8 cellular contexts compared by ENCODE assay signal in genomic region chr15:72271895-72272212, GRCh38. TPM values are rescaled to one million over a fixed set of nuclear protein-coding genes. Genes with fewer than 3 reads are reported as not detected.
DNase-seq lines count a peak whose midpoint lies in the region; ATAC-seq, FAIRE-seq and TF ChIP-seq lines count a peak whose summit lies in the region.

No MANE protein-coding gene starts in this region.

- H3K27me3 ChIP-seq in iPS DF 6.9 (ENCODE audit: control insufficient read depth, insufficient read depth, low read length) (no peaks in the 10 kb centered on the region), smooth muscle cell (ENCODE audit: low read depth) (peaks cover 3% of the 10 kb centered on the region)

- H3K27me3 Mint-ChIP-seq in activated naive CD8-positive, alpha-beta T cell = no peaks in the 10 kb centered on the region

- peaks cover 15% of the 10 kb centered on the region for H4K20me1 ChIP-seq in smooth muscle cell (ENCODE audit: low read depth)

- peak overlapping the region; percentile 91 for H3K27ac Mint-ChIP-seq in activated naive CD8-positive, alpha-beta T cell

- intact Hi-C loops in posterior vena cava (cut with DNase I) = loop anchor here in 1 of 2 donors (5.0 kb wide), 1 partner anchor 155 kb away; the partner anchor contains the start of genes MYO9A and SENP8

- no peak for DNase-seq in activated CD4-positive, CD25-positive, alpha-beta regulatory T cell (lab: John Stamatoyannopoulos, UW)
- DNase-seq in HTR-8/SVneo (ENCODE audit: insufficient read length, low spot score) (peak; percentile 45), iPS DF 6.9 (ENCODE audit: low read depth, low spot score) (no peak), smooth muscle cell (lab: John Stamatoyannopoulos, UW; ENCODE audit: unreplicated experiment) (no peak), posterior vena cava (ENCODE audit: low spot score) (no peak)

- H3K36me3 ChIP-seq in iPS DF 6.9 (ENCODE audit: control insufficient read depth, insufficient read depth, low read length) (peaks cover under 1% of the 10 kb centered on the region; the same call in 1 of the 2 replicates), smooth muscle cell (ENCODE audit: low read depth) (no peaks in the 10 kb centered on the region)

- H3K9me3 ChIP-seq in iPS DF 6.9 (ENCODE audit: control insufficient read depth, insufficient read depth, low read length) = no peaks in the 10 kb centered on the region
- H3K9me3 ChIP-seq in smooth muscle cell (replicated peaks; ENCODE audit: low read depth) = no peaks in the 10 kb centered on the region

- no peaks in the 10 kb centered on the region for H3K9me3 Mint-ChIP-seq in activated naive CD8-positive, alpha-beta T cell (ENCODE audit: low read depth)

- H3K4me1 Mint-ChIP-seq in activated naive CD8-positive, alpha-beta T cell (ENCODE audit: low read depth) = peaks cover 44% of the 10 kb centered on the region

- H3K79me2 ChIP-seq in smooth muscle cell (ENCODE audit: low read depth) = peaks cover 31% of the 10 kb centered on the region

- peak overlapping the region; percentile 93 for H3K9ac ChIP-seq in smooth muscle cell (ENCODE audit: low read depth)

- H2AFZ ChIP-seq in smooth muscle cell (ENCODE audit: low read depth) = peak overlapping the region; percentile 87

- H3K4me1 ChIP-seq in iPS DF 6.9 (ENCODE audit: control insufficient read depth, insufficient read depth, low read length) (no peaks in the 10 kb centered on the region), smooth muscle cell (ENCODE audit: low read depth) (peaks cover 13% of the 10 kb centered on the region)

- H3K4me2 ChIP-seq in smooth muscle cell = peak overlapping the region; percentile 84

- peak; percentile 0 to 1 for ATAC-seq in activated CD4-positive, CD25-positive, alpha-beta regulatory T cell treated with anti-CD3 and anti-CD28 coated beads, Interleukin-2, amount 50 U/mL, for 24 hours
- no peak for ATAC-seq in HG03097 (IDR thresholded peaks at IDR 0.05; ENCODE audit: low FRiP score, unreplicated experiment)

- FAIRE-seq in HTR-8/SVneo (lab: Jason Lieb, UNC) = no peak

- H3F3A ChIP-seq in smooth muscle cell (ENCODE audit: low read depth) = no peaks in the 10 kb centered on the region

- WGBS in iPS DF 6.9 (ENCODE audit: insufficient coverage, insufficient read length) = no CpG with 5 or more reads among the region's 13 CpGs
- 7% methylated on average over 13 of the region's 13 CpGs for WGBS in smooth muscle cell (ENCODE audit: low lambda C conversion rate)

- no peak overlapping the region for H3K27ac ChIP-seq in iPS DF 6.9 (ENCODE audit: low read length)
- H3K27ac ChIP-seq in smooth muscle cell (ENCODE audit: low read depth) = peak overlapping the region; percentile 81

- TF ChIP-seq CTCF in smooth muscle cell (IDR thresholded peaks at IDR 0.05; ENCODE audit: borderline replicate concordance, insufficient read depth, poor library complexity, severe bottlenecking) = no peak

- H3K36me3 Mint-ChIP-seq in activated naive CD8-positive, alpha-beta T cell = peaks cover 7% of the 10 kb centered on the region

- H3K4me3 ChIP-seq in iPS DF 6.9 (ENCODE audit: low read length) (peak overlapping the region; percentile 49), smooth muscle cell (peak overlapping the region; percentile 95)

- H3K4me3 Mint-ChIP-seq in activated naive CD8-positive, alpha-beta T cell = peak overlapping the region; percentile 94

RNA-seq across cellular contexts. Expression of gene PARP6, which starts 0.5 kb away (rescaled TPM):
- 24.6 and 29.2 TPM in 2 replicates for total RNA-seq in smooth muscle cell
- polyA plus RNA-seq in smooth muscle cell = 40.3 and 59.2 TPM in 2 replicates
- 10 to 100 TPM; 37.6 to 57.0 TPM for total RNA-seq in posterior vena cava

RNA-seq across cellular contexts. Expression of gene PKM, which starts 40.9 kb away (rescaled TPM):
- 1,078 and 1,125 TPM in 2 replicates for total RNA-seq in smooth muscle cell
- polyA plus RNA-seq in smooth muscle cell = 1,598 and 1,642 TPM in 2 replicates
- 100 to 1,000 TPM; 554 to 783 TPM for total RNA-seq in posterior vena cava

RNA-seq across cellular contexts. Expression of gene CELF6, which starts 48.1 kb away (rescaled TPM):
- total RNA-seq in smooth muscle cell (0.81 and 1.9 TPM in 2 replicates), posterior vena cava (1 to 10 TPM in 1 of 2 donors, under 1 TPM in 1; 0.76 to 1.6 TPM)
- 0.19 and 0.43 TPM in 2 replicates for polyA plus RNA-seq in smooth muscle cell
